8 cellular contexts compared by ENCODE assay signal in genomic region chr3:127762077-127762786, GRCh38.
DNase-seq lines count a peak whose midpoint lies in the region; ATAC-seq and TF ChIP-seq lines count a peak whose summit lies in the region.

No MANE protein-coding gene starts in this region.

- H3K9me3 ChIP-seq in CD8-positive, alpha-beta memory T cell (ENCODE audit: low read length), result no peaks in the 10 kb centered on the region
- peaks cover 0 to under 1% (median 0%) of the 10 kb centered on the region in 4 donors for H3K9me3 ChIP-seq in esophagus muscularis mucosa
- peaks cover 0 to 2% (median under 1%) of the 10 kb centered on the region in 8 donors for H3K9me3 ChIP-seq in spleen
- no peaks in the 10 kb centered on the region for H3K9me3 ChIP-seq in mammary epithelial cell (replicated peaks; ENCODE audit: insufficient read depth, low read length)

- H3K27ac Mint-ChIP-seq in CD8-positive, alpha-beta memory T cell, result peak overlapping the region in 3 of 8 donors; percentile 34 to 83 (median 82)

- intact Hi-C loops in esophagus muscularis mucosa (cut with DNase I) (loop anchor here (10.0 kb wide), 1 partner anchor 67 kb away; no protein-coding TSS in a partner anchor), spleen (cut with DNase I; ENCODE audit: low total_unique reads) (no loop called here), mammary epithelial cell (cut with micrococcal nuclease) (no loop called here)

- CTCF ChIA-PET in CD8-positive, alpha-beta memory T cell (lab: Charles Lee), result no interaction called here
- CTCF ChIA-PET in mammary epithelial cell (lab: Charles Lee; ENCODE audit: low non-redundant PET), result no interaction called here

- no peaks in the 10 kb centered on the region for H3K4me1 ChIP-seq in CD8-positive, alpha-beta memory T cell (ENCODE audit: insufficient read depth, low read length)
- peaks cover 46 to 59% (median 55%) of the 10 kb centered on the region in 4 donors for H3K4me1 ChIP-seq in esophagus muscularis mucosa
- H3K4me1 ChIP-seq in spleen, result peaks cover 16 to 57% (median 37%) of the 10 kb centered on the region in 6 donors
- H3K4me1 ChIP-seq in mammary epithelial cell (ENCODE audit: insufficient read depth, low read length), result no peaks in the 10 kb centered on the region

- H3K27me3 Mint-ChIP-seq in CD8-positive, alpha-beta memory T cell, result peaks cover 0 to 2% of the 10 kb centered on the region in 2 donors

- TF ChIP-seq POLR2A in esophagus muscularis mucosa (IDR thresholded peaks at IDR 0.05; ENCODE audit: low read depth), result no peak
- TF ChIP-seq POLR2A in spleen (IDR thresholded peaks at IDR 0.05), result no peak

- peak overlapping the region in 4 of 7 donors; percentile 21 to 76 (median 54) for H3K4me3 Mint-ChIP-seq in CD8-positive, alpha-beta memory T cell

- peaks cover 0 to 3% (median 0%) of the 10 kb centered on the region in 5 donors for H3K9me3 Mint-ChIP-seq in CD8-positive, alpha-beta memory T cell

- WGBS in esophagus muscularis mucosa, result 29% methylated on average over 15 of the region's 15 CpGs
- WGBS in spleen, 5 donors, result 9 to 14% (median 12%) methylated on average over 15 of the region's 15 CpGs
- WGBS in mammary epithelial cell (ENCODE audit: low coverage, missing lambda C conversion rate), result 84% methylated on average over 13 of the region's 15 CpGs

- BruUV-seq in mammary epithelial cell (replicated peaks; lab: Mats Ljungman, UMichigan), result no TSS peak

- DNase-seq in CD8-positive, alpha-beta memory T cell, result no peak
- no peak for DNase-seq in HL-60 (ENCODE audit: low read depth in 1 of 2, low spot score in 1 of 2)
- DNase-seq in esophagus muscularis mucosa (ENCODE audit: extremely low spot score), result no peak
- DNase-seq in spleen, result peak; percentile 70
- no peak for DNase-seq in activated CD4-positive, alpha-beta T cell treated with anti-CD3 and anti-CD28 coated beads, Interleukin-2, amount 50 U/mL, for 4 hours
- DNase-seq in mammary epithelial cell, result no peak

- ATAC-seq in GM19438 (IDR thresholded peaks at IDR 0.05; ENCODE audit: low read depth, unreplicated experiment) (peak; percentile 75), GM21360 (IDR thresholded peaks at IDR 0.05; ENCODE audit: unreplicated experiment) (no peak)

- H4K20me1 ChIP-seq in mammary epithelial cell (ENCODE audit: insufficient read depth, low read length), result no peaks in the 10 kb centered on the region

- H3K4me3 ChIP-seq in CD8-positive, alpha-beta memory T cell (ENCODE audit: low read length), result no peak overlapping the region
- H3K4me3 ChIP-seq in HL-60 (replicated peaks; ENCODE audit: insufficient read depth, low read length) (no peak overlapping the region), esophagus muscularis mucosa (peak overlapping the region in 3 of 4 donors; percentile 10 to 19 (median 12)), spleen (peak overlapping the region in 3 of 8 donors; percentile 5 to 58 (median 14)), mammary epithelial cell (replicated peaks in 1 of 3; ENCODE audit: insufficient read depth in 1 of 3, low read depth in 2 of 3, low read length in 3 of 3) (no peak overlapping the region)

- no peaks in the 10 kb centered on the region for H3K79me2 ChIP-seq in mammary epithelial cell (ENCODE audit: insufficient read depth, low read length)

- TF ChIP-seq EP300 in esophagus muscularis mucosa (IDR thresholded peaks at IDR 0.05), result no peak

- POLR2A ChIA-PET in CD8-positive, alpha-beta memory T cell (lab: Charles Lee), result no interaction called here

- no peak overlapping the region for H3K4me2 ChIP-seq in mammary epithelial cell (ENCODE audit: insufficient read depth, low read depth, low read length)

- no peaks in the 10 kb centered on the region for H3K36me3 Mint-ChIP-seq in CD8-positive, alpha-beta memory T cell

- peaks cover 0 to 33% (median 16%) of the 10 kb centered on the region in 3 donors for H3K4me1 Mint-ChIP-seq in CD8-positive, alpha-beta memory T cell

- in situ Hi-C loops in mammary epithelial cell (cut with MboI; ENCODE audit: low sequenced_read_pairs in 2 of 2), result no loop called here

- H3K27ac ChIP-seq in CD8-positive, alpha-beta memory T cell (ENCODE audit: low read depth, low read length), result no peak overlapping the region
- H3K27ac ChIP-seq in HL-60 (replicated peaks) (peak overlapping the region; percentile 49), esophagus muscularis mucosa (replicated peaks in 1 of 4) (peak overlapping the region; percentile 62 to 78 (median 70)), spleen (peak overlapping the region in 5 of 8 donors; percentile 33 to 70 (median 50)), mammary epithelial cell (ENCODE audit: insufficient read depth, low read depth, low read length) (no peak overlapping the region)

- H3K27me3 ChIP-seq in CD8-positive, alpha-beta memory T cell (ENCODE audit: insufficient read depth, low read length, poor library complexity, severe bottlenecking), result no peaks in the 10 kb centered on the region
- no peaks in the 10 kb centered on the region for H3K27me3 ChIP-seq in HL-60 (ENCODE audit: insufficient read depth, poor library complexity, severe bottlenecking)
- H3K27me3 ChIP-seq in esophagus muscularis mucosa, result no peaks in the 10 kb centered on the region
- H3K27me3 ChIP-seq in spleen (replicated peaks in 1 of 7), result no peaks in the 10 kb centered on the region
- H3K27me3 ChIP-seq in mammary epithelial cell (ENCODE audit: insufficient read depth, low read length), result no peaks in the 10 kb centered on the region

- dilution Hi-C loops in mammary epithelial cell (cut with HindIII; ENCODE audit: low sequenced_read_pairs), result no loop called here

- no peak for TF ChIP-seq CTCF in HL-60 (IDR thresholded peaks at IDR 0.05; ENCODE audit: insufficient read depth, low read length)
- no peak for TF ChIP-seq CTCF in esophagus muscularis mucosa (IDR thresholded peaks at IDR 0.05)
- TF ChIP-seq CTCF in spleen (IDR thresholded peaks at IDR 0.05 in 8 of 11, conservative IDR thresholded peaks at IDR 0.05 in 3 of 11), result no peak
- no peak for TF ChIP-seq CTCF in mammary epithelial cell (conservative IDR thresholded peaks at IDR 0.05 in 1 of 2, IDR thresholded peaks at IDR 0.05 in 1 of 2; ENCODE audit: extremely low read depth in 1 of 2, insufficient read depth in 1 of 2, low read depth in 1 of 2, low read length in 2 of 2)

- no peak overlapping the region for H2AFZ ChIP-seq in mammary epithelial cell (ENCODE audit: low read depth, low read length)

- H3K9ac ChIP-seq in mammary epithelial cell (ENCODE audit: insufficient read depth, low read length), result no peak overlapping the region

- no peaks in the 10 kb centered on the region for H3K36me3 ChIP-seq in CD8-positive, alpha-beta memory T cell (ENCODE audit: insufficient read depth, low read length)
- H3K36me3 ChIP-seq in esophagus muscularis mucosa, result no peaks in the 10 kb centered on the region
- peaks cover 0 to 8% (median 0%) of the 10 kb centered on the region in 6 donors for H3K36me3 ChIP-seq in spleen
- no peaks in the 10 kb centered on the region for H3K36me3 ChIP-seq in mammary epithelial cell (ENCODE audit: insufficient read depth, low read length)

Comparison
In these comparisons a context has a peak if more than half of its experiments do, and no peak if none do; other contexts are left out.
1. H3K27ac ChIP-seq: peak in HL-60 (single experiment), esophagus muscularis mucosa (4 of 4) and spleen (5 of 8); none in CD8-positive, alpha-beta memory T cell (single experiment) and mammary epithelial cell (single experiment).
2. H3K4me3 ChIP-seq: peak in esophagus muscularis mucosa (3 of 4); none in CD8-positive, alpha-beta memory T cell (single experiment), HL-60 (single experiment) and mammary epithelial cell (0 of 3).